ENCODE assay signal across 1 cellular context in genomic region chr11:46553746-46554204, GRCh38.
TF ChIP-seq lines count a peak whose summit lies in the region.

No MANE protein-coding gene starts in this region.

TF ChIP-seq in GM23338, 12 proteins besides CTCF, POLR2A, EP300 and RAD21 (continued from another document):
- no peak for TF ChIP-seq ETS1 (IDR thresholded peaks at IDR 0.05)
- TF ChIP-seq ZNF114 (CRISPR knock-in tag; IDR thresholded peaks at IDR 0.05): no peak
- no peak for TF ChIP-seq STAT1 (IDR thresholded peaks at IDR 0.05; ENCODE audit: unreplicated experiment)
- TF ChIP-seq ZNF331 (CRISPR knock-in tag; IDR thresholded peaks at IDR 0.05; ENCODE audit: low read depth): no peak
- TF ChIP-seq POLR2AphosphoS5 (IDR thresholded peaks at IDR 0.05; ENCODE audit: low read depth): no peak
- TF ChIP-seq, protein P1, sequence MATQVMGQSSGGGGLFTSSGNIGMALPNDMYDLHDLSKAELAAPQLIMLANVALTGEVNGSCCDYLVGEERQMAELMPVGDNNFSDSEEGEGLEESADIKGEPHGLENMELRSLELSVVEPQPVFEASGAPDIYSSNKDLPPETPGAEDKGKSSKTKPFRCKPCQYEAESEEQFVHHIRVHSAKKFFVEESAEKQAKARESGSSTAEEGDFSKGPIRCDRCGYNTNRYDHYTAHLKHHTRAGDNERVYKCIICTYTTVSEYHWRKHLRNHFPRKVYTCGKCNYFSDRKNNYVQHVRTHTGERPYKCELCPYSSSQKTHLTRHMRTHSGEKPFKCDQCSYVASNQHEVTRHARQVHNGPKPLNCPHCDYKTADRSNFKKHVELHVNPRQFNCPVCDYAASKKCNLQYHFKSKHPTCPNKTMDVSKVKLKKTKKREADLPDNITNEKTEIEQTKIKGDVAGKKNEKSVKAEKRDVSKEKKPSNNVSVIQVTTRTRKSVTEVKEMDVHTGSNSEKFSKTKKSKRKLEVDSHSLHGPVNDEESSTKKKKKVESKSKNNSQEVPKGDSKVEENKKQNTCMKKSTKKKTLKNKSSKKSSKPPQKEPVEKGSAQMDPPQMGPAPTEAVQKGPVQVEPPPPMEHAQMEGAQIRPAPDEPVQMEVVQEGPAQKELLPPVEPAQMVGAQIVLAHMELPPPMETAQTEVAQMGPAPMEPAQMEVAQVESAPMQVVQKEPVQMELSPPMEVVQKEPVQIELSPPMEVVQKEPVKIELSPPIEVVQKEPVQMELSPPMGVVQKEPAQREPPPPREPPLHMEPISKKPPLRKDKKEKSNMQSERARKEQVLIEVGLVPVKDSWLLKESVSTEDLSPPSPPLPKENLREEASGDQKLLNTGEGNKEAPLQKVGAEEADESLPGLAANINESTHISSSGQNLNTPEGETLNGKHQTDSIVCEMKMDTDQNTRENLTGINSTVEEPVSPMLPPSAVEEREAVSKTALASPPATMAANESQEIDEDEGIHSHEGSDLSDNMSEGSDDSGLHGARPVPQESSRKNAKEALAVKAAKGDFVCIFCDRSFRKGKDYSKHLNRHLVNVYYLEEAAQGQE (IDR thresholded peaks at IDR 0.05; ENCODE audit: unreplicated experiment): no peak
- no peak for TF ChIP-seq NANOG (IDR thresholded peaks at IDR 0.05; ENCODE audit: borderline replicate concordance)
TF ChIP-seq in GM23338: peak in this region for 0.
